9 cellular contexts compared by ENCODE assay signal in genomic region chr4:108433832-108434231, GRCh38.
DNase-seq lines count a peak whose midpoint lies in the region; ATAC-seq lines count a peak whose summit lies in the region.
"Had no signal": no experiment of that assay in that cellular context is flagged by ENCODE, and none has a peak within 500 bp of the region (broad histone marks: within the 10 kb centered on the region; RNA-seq: fewer than 3 reads in every experiment).

No MANE protein-coding gene starts in this region.

- ATAC-seq in HG03457 (IDR thresholded peaks at IDR 0.05; ENCODE audit: unreplicated experiment), result no peak
- ATAC-seq: Panc1 had no signal

- peak in 5 of 6 experiments; percentile 9 to 81 (median 69) for DNase-seq in stimulated activated naive CD4-positive, alpha-beta T cell (lab: John Stamatoyannopoulos, UW)
- no peak for DNase-seq in stimulated activated naive CD4-positive, alpha-beta T cell treated with Interleukin-2 at 50 U/mL for 16 hours (lab: John Stamatoyannopoulos, UW)
- peak; percentile 8 for DNase-seq in activated CD8-positive, alpha-beta memory T cell treated with anti-CD3 and anti-CD28 coated beads, Interleukin-2, amount 50 U/mL, for 24 hours (ENCODE audit: extremely low read depth)
- DNase-seq in fibroblast of peridontal ligament (ENCODE audit: extremely low read depth) (peak; percentile 82), AG08395 (ENCODE audit: low spot score) (no peak), occipital lobe (lab: John Stamatoyannopoulos, UW) (no peak), glomerular visceral epithelial cell (ENCODE audit: extremely low spot score) (no peak)

Comparison
In these comparisons a context has a peak if more than half of its experiments do, and no peak if none do; other contexts are left out.
1. DNase-seq: peak in stimulated activated naive CD4-positive, alpha-beta T cell (5 of 6), activated CD8-positive, alpha-beta memory T cell treated with anti-CD3 and anti-CD28 coated beads, Interleukin-2, amount 50 U/mL, for 24 hours (single experiment) and fibroblast of peridontal ligament (single experiment); none in stimulated activated naive CD4-positive, alpha-beta T cell treated with Interleukin-2 at 50 U/mL for 16 hours (single experiment), AG08395 (single experiment), occipital lobe (single experiment) and glomerular visceral epithelial cell (single experiment).